In the genomic region with DNA sequence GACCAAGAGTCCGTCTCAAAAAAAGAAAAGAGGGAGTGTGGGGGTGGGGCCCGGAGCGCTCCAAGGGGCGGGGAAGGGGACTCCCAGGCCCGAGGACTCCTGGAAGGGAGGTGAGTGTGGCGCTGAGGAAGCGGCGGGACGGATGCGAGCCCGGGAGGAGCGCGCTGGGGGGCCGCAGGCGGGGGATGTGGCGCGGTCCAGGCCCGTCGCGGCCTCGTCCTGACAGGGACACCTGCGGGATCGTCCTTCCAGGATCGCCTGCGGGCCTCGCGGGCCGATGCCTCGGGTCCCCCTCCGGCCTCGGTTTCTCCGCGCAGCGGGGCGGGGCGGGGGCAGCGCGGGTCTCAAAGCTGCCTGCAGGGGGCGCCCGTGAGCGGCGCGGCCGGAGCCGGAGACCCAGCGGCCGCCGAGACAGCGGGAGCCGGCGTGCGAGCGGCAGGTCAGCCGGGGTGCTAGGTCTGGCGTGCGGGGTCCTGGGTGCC, we compare ENCODE assay signal across 8 cellular contexts. TPM values are rescaled to one million over a fixed set of nuclear protein-coding genes. Genes with fewer than 3 reads are reported as not detected.
A peak's percentile ranks its signal among the peaks of the same experiment; 100 is the strongest.
DNase-seq lines count a peak whose midpoint lies in the region; ATAC-seq and TF ChIP-seq lines count a peak whose summit lies in the region.

No MANE protein-coding gene starts in this region.

- H3K4me3 ChIP-seq in GM23338 (peak overlapping the region; percentile 73), astrocyte of the cerebellum (ENCODE audit: low read depth, low read length) (peak overlapping the region; percentile 44), iPS-20b (ENCODE audit: low read length) (peak overlapping the region; percentile 46; the same call in 1 of the 2 replicates)

- H3K27me3 ChIP-seq in GM23338 (ENCODE audit: insufficient read depth): peaks cover 29% of the 10 kb centered on the region
- peaks cover 31% of the 10 kb centered on the region for H3K27me3 ChIP-seq in iPS-20b (ENCODE audit: insufficient read depth, low read length)

- H3K9me3 Mint-ChIP-seq in GM23338: no peaks in the 10 kb centered on the region

- H3K36me3 Mint-ChIP-seq in GM23338 (ENCODE audit: low read depth): no peaks in the 10 kb centered on the region; the same call in 2 of the 3 replicates

- in situ Hi-C loops in ACHN (cut with HindIII; ENCODE audit: low pct_ligation_motif_present, low pct_unique_long_range_greater_than_20kb, low sequenced_read_pairs): loop anchor here (25.0 kb wide), 1 partner anchor 89 kb away; no protein-coding TSS in a partner anchor
- in situ Hi-C loops in astrocyte of the cerebellum (cut with HindIII; ENCODE audit: low sequenced_read_pairs): no loop called here

- peak; percentile 67 to 72 for TF ChIP-seq CTCF in GM23338 (conservative IDR thresholded peaks at IDR 0.05; ENCODE audit: low read depth in 2 of 2)
- TF ChIP-seq CTCF in astrocyte of the cerebellum (IDR thresholded peaks at IDR 0.05; ENCODE audit: low read depth, low read length, missing control alignments): peak; percentile 56

- H3K9me3 ChIP-seq in iPS-20b (ENCODE audit: insufficient read depth, low read depth, low read length): no peaks in the 10 kb centered on the region

- H3K9ac ChIP-seq in iPS-20b (ENCODE audit: low read depth, low read length): no peak overlapping the region

- H4K20me1 ChIP-seq in GM23338 (replicated peaks; ENCODE audit: insufficient read depth): no peaks in the 10 kb centered on the region

- ATAC-seq in GM23338: peak; percentile 32
- no peak for ATAC-seq in GM21390 (IDR thresholded peaks at IDR 0.05; ENCODE audit: unreplicated experiment)
- ATAC-seq in GM21619 (IDR thresholded peaks at IDR 0.05; ENCODE audit: unreplicated experiment): no peak

- H3F3A ChIP-seq in GM23338 (replicated peaks; ENCODE audit: low read depth): no peaks in the 10 kb centered on the region

- H3K4me1 Mint-ChIP-seq in GM23338: peaks cover 20% of the 10 kb centered on the region

- peak overlapping the region; percentile 63; the same call in 1 of the 2 replicates for H2AFZ ChIP-seq in GM23338

- peaks cover 8% of the 10 kb centered on the region; the same call in 1 of the 2 replicates for H3K4me1 ChIP-seq in GM23338 (ENCODE audit: insufficient read depth)
- peaks cover 6% of the 10 kb centered on the region; the same call in 1 of the 2 replicates for H3K4me1 ChIP-seq in iPS-20b (ENCODE audit: insufficient read depth, low read length)

- H3K79me2 ChIP-seq in GM23338 (replicated peaks; ENCODE audit: insufficient read depth): no peaks in the 10 kb centered on the region

- H3K27ac ChIP-seq in GM23338 (ENCODE audit: low read depth): no peak overlapping the region
- H3K27ac ChIP-seq in iPS-20b (ENCODE audit: low read length): no peak overlapping the region

- H3K27me3 Mint-ChIP-seq in GM23338 (ENCODE audit: insufficient read depth, low read depth, poor library complexity): peaks cover 51% of the 10 kb centered on the region

- DNase-seq in ACHN: peak; percentile 32
- DNase-seq in GM23338 (ENCODE audit: low spot score): peak; percentile 70
- DNase-seq in T-helper 2 cell: peak; percentile 34 to 60 (median 46)
- no peak for DNase-seq in astrocyte of the cerebellum (ENCODE audit: low read depth)
- DNase-seq in stimulated activated CD4-positive, alpha-beta T cell treated with anti-CD3 and anti-CD28 coated beads, Interleukin-15, amount 100 ng/mL, for 24 hours: peak; percentile 76

- peak overlapping the region; percentile 92; the same call in 1 of the 2 replicates for H3K4me2 ChIP-seq in GM23338

- no peak overlapping the region for H3K27ac Mint-ChIP-seq in GM23338

- peak overlapping the region; percentile 50 for H3K4me3 Mint-ChIP-seq in GM23338

- H3K36me3 ChIP-seq in GM23338 (ENCODE audit: insufficient read depth) (no peaks in the 10 kb centered on the region), iPS-20b (ENCODE audit: insufficient read depth, low read depth, low read length) (no peaks in the 10 kb centered on the region)

- H3K9me2 ChIP-seq in GM23338 (ENCODE audit: insufficient read depth): no peaks in the 10 kb centered on the region

TF ChIP-seq in GM23338, 12 proteins besides CTCF, POLR2A, EP300 and RAD21 (continues in another document):
- TF ChIP-seq CREB1 (CRISPR knock-in tag; IDR thresholded peaks at IDR 0.05; ENCODE audit: low read depth) (no peak), ZNF114 (CRISPR knock-in tag; IDR thresholded peaks at IDR 0.05) (no peak), EZH2phosphoT487 (IDR thresholded peaks at IDR 0.05; ENCODE audit: unreplicated experiment) (no peak), EZH2 (IDR thresholded peaks at IDR 0.05; ENCODE audit: low read depth, unreplicated experiment) (no peak), ZNF331 (CRISPR knock-in tag; IDR thresholded peaks at IDR 0.05; ENCODE audit: low read depth) (no peak), JUNB (IDR thresholded peaks at IDR 0.05; ENCODE audit: unreplicated experiment) (no peak), POLR2AphosphoS5 (IDR thresholded peaks at IDR 0.05; ENCODE audit: low read depth) (no peak), NANOG (IDR thresholded peaks at IDR 0.05; ENCODE audit: borderline replicate concordance) (no peak)
- TF ChIP-seq, protein P1, sequence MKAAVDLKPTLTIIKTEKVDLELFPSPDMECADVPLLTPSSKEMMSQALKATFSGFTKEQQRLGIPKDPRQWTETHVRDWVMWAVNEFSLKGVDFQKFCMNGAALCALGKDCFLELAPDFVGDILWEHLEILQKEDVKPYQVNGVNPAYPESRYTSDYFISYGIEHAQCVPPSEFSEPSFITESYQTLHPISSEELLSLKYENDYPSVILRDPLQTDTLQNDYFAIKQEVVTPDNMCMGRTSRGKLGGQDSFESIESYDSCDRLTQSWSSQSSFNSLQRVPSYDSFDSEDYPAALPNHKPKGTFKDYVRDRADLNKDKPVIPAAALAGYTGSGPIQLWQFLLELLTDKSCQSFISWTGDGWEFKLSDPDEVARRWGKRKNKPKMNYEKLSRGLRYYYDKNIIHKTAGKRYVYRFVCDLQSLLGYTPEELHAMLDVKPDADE (IDR thresholded peaks at IDR 0.05): no peak
- TF ChIP-seq, protein P2, sequence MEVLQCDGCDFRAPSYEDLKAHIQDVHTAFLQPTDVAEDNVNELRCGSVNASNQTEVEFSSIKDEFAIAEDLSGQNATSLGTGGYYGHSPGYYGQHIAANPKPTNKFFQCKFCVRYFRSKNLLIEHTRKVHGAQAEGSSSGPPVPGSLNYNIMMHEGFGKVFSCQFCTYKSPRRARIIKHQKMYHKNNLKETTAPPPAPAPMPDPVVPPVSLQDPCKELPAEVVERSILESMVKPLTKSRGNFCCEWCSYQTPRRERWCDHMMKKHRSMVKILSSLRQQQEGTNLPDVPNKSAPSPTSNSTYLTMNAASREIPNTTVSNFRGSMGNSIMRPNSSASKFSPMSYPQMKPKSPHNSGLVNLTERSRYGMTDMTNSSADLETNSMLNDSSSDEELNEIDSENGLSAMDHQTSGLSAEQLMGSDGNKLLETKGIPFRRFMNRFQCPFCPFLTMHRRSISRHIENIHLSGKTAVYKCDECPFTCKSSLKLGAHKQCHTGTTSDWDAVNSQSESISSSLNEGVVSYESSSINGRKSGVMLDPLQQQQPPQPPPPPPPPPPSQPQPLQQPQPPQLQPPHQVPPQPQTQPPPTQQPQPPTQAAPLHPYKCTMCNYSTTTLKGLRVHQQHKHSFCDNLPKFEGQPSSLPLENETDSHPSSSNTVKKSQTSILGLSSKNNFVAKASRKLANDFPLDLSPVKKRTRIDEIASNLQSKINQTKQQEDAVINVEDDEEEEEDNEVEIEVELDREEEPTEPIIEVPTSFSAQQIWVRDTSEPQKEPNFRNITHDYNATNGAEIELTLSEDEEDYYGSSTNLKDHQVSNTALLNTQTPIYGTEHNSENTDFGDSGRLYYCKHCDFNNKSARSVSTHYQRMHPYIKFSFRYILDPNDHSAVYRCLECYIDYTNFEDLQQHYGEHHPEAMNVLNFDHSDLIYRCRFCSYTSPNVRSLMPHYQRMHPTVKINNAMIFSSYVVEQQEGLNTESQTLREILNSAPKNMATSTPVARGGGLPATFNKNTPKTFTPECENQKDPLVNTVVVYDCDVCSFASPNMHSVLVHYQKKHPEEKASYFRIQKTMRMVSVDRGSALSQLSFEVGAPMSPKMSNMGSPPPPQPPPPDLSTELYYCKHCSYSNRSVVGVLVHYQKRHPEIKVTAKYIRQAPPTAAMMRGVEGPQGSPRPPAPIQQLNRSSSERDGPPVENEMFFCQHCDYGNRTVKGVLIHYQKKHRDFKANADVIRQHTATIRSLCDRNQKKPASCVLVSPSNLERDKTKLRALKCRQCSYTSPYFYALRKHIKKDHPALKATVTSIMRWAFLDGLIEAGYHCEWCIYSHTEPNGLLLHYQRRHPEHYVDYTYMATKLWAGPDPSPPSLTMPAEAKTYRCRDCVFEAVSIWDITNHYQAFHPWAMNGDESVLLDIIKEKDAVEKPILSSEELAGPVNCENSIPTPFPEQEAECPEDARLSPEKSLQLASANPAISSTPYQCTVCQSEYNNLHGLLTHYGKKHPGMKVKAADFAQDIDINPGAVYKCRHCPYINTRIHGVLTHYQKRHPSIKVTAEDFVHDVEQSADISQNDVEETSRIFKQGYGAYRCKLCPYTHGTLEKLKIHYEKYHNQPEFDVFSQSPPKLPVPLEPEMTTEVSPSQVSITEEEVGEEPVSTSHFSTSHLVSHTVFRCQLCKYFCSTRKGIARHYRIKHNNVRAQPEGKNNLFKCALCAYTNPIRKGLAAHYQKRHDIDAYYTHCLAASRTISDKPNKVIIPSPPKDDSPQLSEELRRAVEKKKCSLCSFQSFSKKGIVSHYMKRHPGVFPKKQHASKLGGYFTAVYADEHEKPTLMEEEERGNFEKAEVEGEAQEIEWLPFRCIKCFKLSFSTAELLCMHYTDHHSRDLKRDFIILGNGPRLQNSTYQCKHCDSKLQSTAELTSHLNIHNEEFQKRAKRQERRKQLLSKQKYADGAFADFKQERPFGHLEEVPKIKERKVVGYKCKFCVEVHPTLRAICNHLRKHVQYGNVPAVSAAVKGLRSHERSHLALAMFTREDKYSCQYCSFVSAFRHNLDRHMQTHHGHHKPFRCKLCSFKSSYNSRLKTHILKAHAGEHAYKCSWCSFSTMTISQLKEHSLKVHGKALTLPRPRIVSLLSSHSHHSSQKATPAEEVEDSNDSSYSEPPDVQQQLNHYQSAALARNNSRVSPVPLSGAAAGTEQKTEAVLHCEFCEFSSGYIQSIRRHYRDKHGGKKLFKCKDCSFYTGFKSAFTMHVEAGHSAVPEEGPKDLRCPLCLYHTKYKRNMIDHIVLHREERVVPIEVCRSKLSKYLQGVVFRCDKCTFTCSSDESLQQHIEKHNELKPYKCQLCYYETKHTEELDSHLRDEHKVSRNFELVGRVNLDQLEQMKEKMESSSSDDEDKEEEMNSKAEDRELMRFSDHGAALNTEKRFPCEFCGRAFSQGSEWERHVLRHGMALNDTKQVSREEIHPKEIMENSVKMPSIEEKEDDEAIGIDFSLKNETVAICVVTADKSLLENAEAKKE (CRISPR knock-in tag; IDR thresholded peaks at IDR 0.05): no peak

RNA-seq across cellular contexts. Expression of a gene that starts 3.8 kb away (rescaled TPM):
- total RNA-seq in GM23338 (2014; rRNA removed; shearing (Covaris generic)): 11.0 and 13.5 TPM in 2 replicates
- 3.4 and 4.1 TPM in 2 replicates for polyA plus RNA-seq in GM23338 (2016; fragmentation: Nextera tagmentation; extraction: Ambion mirVana)
